ENCODE assay signal across 8 cellular contexts in genomic region chr9:133406480-133407307, GRCh38. TPM values are rescaled to one million over a fixed set of nuclear protein-coding genes. Genes with fewer than 3 reads are reported as not detected.
DNase-seq lines count a peak whose midpoint lies in the region; ATAC-seq and TF ChIP-seq lines count a peak whose summit lies in the region.

No MANE protein-coding gene starts in this region.

- H3K36me3 ChIP-seq in A673 (ENCODE audit: insufficient read depth, low read length, poor library complexity, severe bottlenecking) (peaks cover 47% of the 10 kb centered on the region), SK-N-SH (replicated peaks in 1 of 2; ENCODE audit: control insufficient read depth in 1 of 2, insufficient read depth in 2 of 2, low read length in 1 of 2) (peaks cover 29 to 49% of the 10 kb centered on the region in 2 experiments), parathyroid adenoma (ENCODE audit: control insufficient read depth, insufficient read depth, low read length) (no peaks in the 10 kb centered on the region), tibial nerve (peaks cover 0 to 97% (median 20%) of the 10 kb centered on the region in 3 donors)

- no peak overlapping the region for H3K4me3 ChIP-seq in A673 (ENCODE audit: low read depth, low read length, poor library complexity, severe bottlenecking)
- H3K4me3 ChIP-seq in SK-N-SH (ENCODE audit: low read depth in 2 of 2, low read length in 1 of 2), result peak overlapping the region in 1 of 2 experiments; percentile 33; a peak in 1 of 4 replicates
- H3K4me3 ChIP-seq in parathyroid adenoma (ENCODE audit: low read depth, low read length), result no peak overlapping the region
- no peak overlapping the region for H3K4me3 ChIP-seq in tibial nerve

- no peaks in the 10 kb centered on the region for H3K4me1 ChIP-seq in A673 (ENCODE audit: insufficient read depth, low read length, poor library complexity, severe bottlenecking)
- no peaks in the 10 kb centered on the region for H3K4me1 ChIP-seq in SK-N-SH (ENCODE audit: control insufficient read depth in 1 of 2, insufficient read depth in 2 of 2, low read depth in 1 of 2, low read length in 1 of 2)
- H3K4me1 ChIP-seq in parathyroid adenoma, result no peaks in the 10 kb centered on the region
- no peaks in the 10 kb centered on the region for H3K4me1 ChIP-seq in tibial nerve

- H3K4me2 ChIP-seq in SK-N-SH (no peak overlapping the region), parathyroid adenoma (ENCODE audit: low read length) (no peak overlapping the region)

- H3K9ac ChIP-seq in SK-N-SH (no peak overlapping the region), parathyroid adenoma (no peak overlapping the region)

- TF ChIP-seq CTCF in A673 (conservative IDR thresholded peaks at IDR 0.05; ENCODE audit: low read depth, low read length) (peak; percentile 94), SK-N-SH (IDR thresholded peaks at IDR 0.05) (peak; percentile 89), parathyroid adenoma (IDR thresholded peaks at IDR 0.05) (peak; percentile 72), tibial nerve (IDR thresholded peaks at IDR 0.05) (peak; percentile 77 to 89 (median 85))

- no peaks in the 10 kb centered on the region for H4K20me1 ChIP-seq in SK-N-SH (ENCODE audit: insufficient read depth)

- H3F3A ChIP-seq in SK-N-SH (replicated peaks; ENCODE audit: insufficient read depth), result peaks cover 4% of the 10 kb centered on the region

- no peak overlapping the region for H3K27ac ChIP-seq in A673 (ENCODE audit: low read depth, low read length, poor library complexity, severe bottlenecking)
- H3K27ac ChIP-seq in SK-N-SH (ENCODE audit: low read depth in 2 of 2, low read length in 1 of 2), result no peak overlapping the region
- H3K27ac ChIP-seq in parathyroid adenoma, result no peak overlapping the region
- no peak overlapping the region for H3K27ac ChIP-seq in tibial nerve

- TF ChIP-seq RAD21 in SK-N-SH (IDR thresholded peaks at IDR 0.05; ENCODE audit: low read length), result peak; percentile 72

- POLR2A ChIA-PET in A673 (lab: Charles Lee; ENCODE audit: low non-redundant PET) (no interaction called here), SK-N-SH (lab: Yijun Ruan, JAX) (no interaction called here)

- DNase-seq in A673 (ENCODE audit: low spot score), result peak; percentile 80
- peak; percentile 52 for DNase-seq in LoVo (ENCODE audit: low spot score)
- DNase-seq in SK-N-SH, result peak; percentile 91
- peak; percentile 87 for DNase-seq in activated naive CD4-positive, alpha-beta T cell treated with Interleukin-2 at 50 U/mL for 16 hours
- peak; percentile 78 for DNase-seq in germinal center (ENCODE audit: low spot score)
- DNase-seq in tibial nerve (ENCODE audit: low spot score in 2 of 2), result peak; percentile 39 to 61

- no peaks in the 10 kb centered on the region for H3K27me3 ChIP-seq in A673 (replicated peaks; ENCODE audit: insufficient read depth, low read depth, low read length, poor library complexity)
- no peaks in the 10 kb centered on the region for H3K27me3 ChIP-seq in SK-N-SH (ENCODE audit: insufficient read depth)
- H3K27me3 ChIP-seq in parathyroid adenoma (ENCODE audit: control insufficient read depth, insufficient read depth, low read length), result no peaks in the 10 kb centered on the region
- H3K27me3 ChIP-seq in tibial nerve, result no peaks in the 10 kb centered on the region

- TF ChIP-seq POLR2A in tibial nerve (IDR thresholded peaks at IDR 0.05), result no peak

- H3K9me3 ChIP-seq in A673 (ENCODE audit: low read depth, low read length, poor library complexity, severe bottlenecking), result no peaks in the 10 kb centered on the region
- H3K9me3 ChIP-seq in SK-N-SH, result no peaks in the 10 kb centered on the region
- no peaks in the 10 kb centered on the region for H3K9me3 ChIP-seq in parathyroid adenoma (ENCODE audit: control insufficient read depth, low read length)
- no peaks in the 10 kb centered on the region for H3K9me3 ChIP-seq in tibial nerve

- intact Hi-C loops in A673 (cut with micrococcal nuclease; ENCODE audit: unreplicated experiment), result loop anchor here (2.0 kb wide), 1 partner anchor 80 kb away; no protein-coding TSS in a partner anchor

- CTCF ChIA-PET in A673 (lab: Charles Lee) (no interaction called here), SK-N-SH (lab: Yijun Ruan, JAX) (interaction anchor here (0.6 to 3.0 kb wide), 7 partner anchors 10 to 210 kb away, joined by 3 to 23 read pairs (median 4); partner anchors contain the start of gene REXO4)

- no peak overlapping the region for H2AFZ ChIP-seq in SK-N-SH (ENCODE audit: low read depth)
- no peak overlapping the region for H2AFZ ChIP-seq in parathyroid adenoma

- TF ChIP-seq EP300 in SK-N-SH (IDR thresholded peaks at IDR 0.05; ENCODE audit: borderline replicate concordance in 1 of 2, low read depth in 1 of 2, low read length in 1 of 2) (no peak), tibial nerve (IDR thresholded peaks at IDR 0.05) (no peak)

- ATAC-seq in GM18868 (IDR thresholded peaks at IDR 0.05; ENCODE audit: unreplicated experiment), result peak; percentile 84

- H3K79me2 ChIP-seq in SK-N-SH (ENCODE audit: insufficient read depth) (no peaks in the 10 kb centered on the region), parathyroid adenoma (no peaks in the 10 kb centered on the region)

- no peaks in the 10 kb centered on the region for H3K9me2 ChIP-seq in SK-N-SH

- WGBS in SK-N-SH (ENCODE audit: low lambda C conversion rate), result 93% methylated on average over 3 of the region's 24 CpGs
- WGBS in tibial nerve, 2 donors, result 53% methylated on average over 19 to 23 of the region's 24 CpGs

- BruUV-seq in A673 (replicated peaks; lab: Mats Ljungman, UMichigan), result no TSS peak

TF ChIP-seq in SK-N-SH, 30 proteins besides CTCF, POLR2A, EP300 and RAD21 (continues in another document):
- TF ChIP-seq NRF1 (IDR thresholded peaks at IDR 0.05; ENCODE audit: low read depth, low read length), result no peak
- TF ChIP-seq SIN3A (IDR thresholded peaks at IDR 0.05; ENCODE audit: borderline replicate concordance, low read depth, low read length), result no peak
- no peak for TF ChIP-seq IRF3 (IDR thresholded peaks at IDR 0.05; ENCODE audit: low read depth, low read length)
- TF ChIP-seq TEAD4 (IDR thresholded peaks at IDR 0.05; ENCODE audit: borderline replicate concordance, insufficient read depth), result no peak
- no peak for TF ChIP-seq GABPA (IDR thresholded peaks at IDR 0.05; ENCODE audit: low read depth)
- no peak for TF ChIP-seq TCF12 (IDR thresholded peaks at IDR 0.05)
- no peak for TF ChIP-seq NFIC (IDR thresholded peaks at IDR 0.05; ENCODE audit: borderline replicate concordance)
- TF ChIP-seq MEF2A (IDR thresholded peaks at IDR 0.05; ENCODE audit: borderline replicate concordance, low read depth), result no peak
- no peak for TF ChIP-seq GATA2 (CRISPR knock-in tag; IDR thresholded peaks at IDR 0.05)
- TF ChIP-seq SMC3 (IDR thresholded peaks at IDR 0.05; ENCODE audit: low read depth, low read length), result peak; percentile 87
- TF ChIP-seq ZBTB33 (IDR thresholded peaks at IDR 0.05; ENCODE audit: borderline replicate concordance, low read depth), result no peak
- no peak for TF ChIP-seq EZH2phosphoT487 (IDR thresholded peaks at IDR 0.05; ENCODE audit: borderline replicate concordance, low read depth)
- no peak for TF ChIP-seq ELF1 (IDR thresholded peaks at IDR 0.05)

RNA-seq across cellular contexts. Expression of gene REXO4, which starts 11.1 kb away (rescaled TPM):
- total RNA-seq in A673 (2021) (32.0 and 35.9 TPM in 2 replicates), tibial nerve (10 to 100 TPM; 17.9 to 27.0 (median 22.7) TPM)
- polyA plus RNA-seq in SK-N-SH (2012; rRNA removed), result 34.2 and 37.3 TPM in 2 replicates
- 31.7 and 34.1 TPM in 2 replicates for polyA plus RNA-seq in SK-N-SH (2012; cell fraction: cytosol; rRNA removed)
- polyA plus RNA-seq in SK-N-SH (2012; cell fraction: nucleus; rRNA removed), result 21.7 and 30.0 TPM in 2 replicates

RNA-seq across cellular contexts. Expression of gene ADAMTS13, which starts 15.5 kb away (rescaled TPM):
- total RNA-seq in A673 (2021) (1.3 and 3.1 TPM in 2 replicates), tibial nerve (1 to 10 TPM; 1.7 to 4.3 (median 3.2) TPM)
- 10.6 and 12.3 TPM in 2 replicates for polyA plus RNA-seq in SK-N-SH (2012; rRNA removed)
- polyA plus RNA-seq in SK-N-SH (2012; cell fraction: cytosol; rRNA removed), result 3.3 and 5.1 TPM in 2 replicates
- 69.2 and 70.7 TPM in 2 replicates for polyA plus RNA-seq in SK-N-SH (2012; cell fraction: nucleus; rRNA removed)

RNA-seq across cellular contexts. Expression of gene STKLD1, which starts 30.5 kb away (rescaled TPM):
- total RNA-seq in A673 (2021) (0.52 and 1.5 TPM in 2 replicates), tibial nerve (1 to 10 TPM in 1 of 4 donors, under 1 TPM in 3; 0.22 to 1.0 (median 0.69) TPM)
- polyA plus RNA-seq in SK-N-SH (2012; rRNA removed), result 2.3 and 2.5 TPM in 2 replicates
- 1.5 and 2.2 TPM in 2 replicates for polyA plus RNA-seq in SK-N-SH (2012; cell fraction: cytosol; rRNA removed)
- 7.4 and 9.9 TPM in 2 replicates for polyA plus RNA-seq in SK-N-SH (2012; cell fraction: nucleus; rRNA removed)

RNA-seq across cellular contexts. Expression of gene SURF4, which starts 30.8 kb away (rescaled TPM):
- total RNA-seq in A673 (2021), result 201 and 214 TPM in 2 replicates
- 156 and 165 TPM in 2 replicates for polyA plus RNA-seq in SK-N-SH (2012; rRNA removed)
- 129 and 166 TPM in 2 replicates for polyA plus RNA-seq in SK-N-SH (2012; cell fraction: cytosol; rRNA removed)
- polyA plus RNA-seq in SK-N-SH (2012; cell fraction: nucleus; rRNA removed), result 98.0 and 123 TPM in 2 replicates
- 100 to 1,000 TPM; 102 to 213 (median 123) TPM for total RNA-seq in tibial nerve

RNA-seq across cellular contexts. Expression of gene SURF2, which starts 50.3 kb away (rescaled TPM):
- total RNA-seq in A673 (2021) (35.0 and 42.0 TPM in 2 replicates), tibial nerve (10 to 100 TPM; 12.2 to 24.3 (median 23.0) TPM)
- polyA plus RNA-seq in SK-N-SH (2012; rRNA removed), result 35.7 and 46.8 TPM in 2 replicates
- 43.6 and 46.4 TPM in 2 replicates for polyA plus RNA-seq in SK-N-SH (2012; cell fraction: cytosol; rRNA removed)
- polyA plus RNA-seq in SK-N-SH (2012; cell fraction: nucleus; rRNA removed), result 18.4 and 29.1 TPM in 2 replicates
